ENCODE assay signal across 19 cellular contexts in genomic region chr1:174433451-174433850, GRCh38. TPM values are rescaled to one million over a fixed set of nuclear protein-coding genes. Genes with fewer than 3 reads are reported as not detected.
A peak's percentile ranks its signal among the peaks of the same experiment; 100 is the strongest.
DNase-seq lines count a peak whose midpoint lies in the region; ATAC-seq and TF ChIP-seq lines count a peak whose summit lies in the region.
"Had no signal": no experiment of that assay in that cellular context is flagged by ENCODE, and none has a peak within 500 bp of the region (broad histone marks: within the 10 kb centered on the region; RNA-seq: fewer than 3 reads in every experiment).

No MANE protein-coding gene starts in this region.

- no peak overlapping the region for H3K9ac ChIP-seq in fibroblast of lung (ENCODE audit: insufficient read depth, low read length)

- DNase-seq in GM03348 (ENCODE audit: low spot score) (peak; percentile 45), RWPE1 (ENCODE audit: low spot score) (peak; percentile 8), fibroblast of lung (ENCODE audit: low read depth in 2 of 2) (peak; percentile 73 to 74), non-pigmented ciliary epithelial cell (ENCODE audit: low read depth) (peak; percentile 46), NCI-H187 treated with DMSO at 0.1 percent for 48 hours (lab: John Stamatoyannopoulos, UW) (no peak), NCI-H2081 treated with DMSO at 0.1 percent for 48 hours (lab: John Stamatoyannopoulos, UW) (no peak), NCI-H2227 treated with DMSO at 0.1 percent for 48 hours (lab: John Stamatoyannopoulos, UW) (no peak)
- DNase-seq: activated CD8-positive, alpha-beta T cell treated with anti-CD3 and anti-CD28 coated beads for 36 hours; amniotic stem cell; C1 segment of cervical spinal cord; dorsolateral prefrontal cortex; esophagus squamous epithelium; NCI-H2029 treated with DMSO at 0.1 percent for 48 hours; NCI-H526; stimulated activated CD4-positive, alpha-beta T cell treated with anti-CD3 and anti-CD28 coated beads, Interleukin-1b, Interleukin-23, amount 100 ng/mL, for 48 hours had no signal

- no peak overlapping the region for H2AFZ ChIP-seq in fibroblast of lung (ENCODE audit: low read length)

- H4K20me1 ChIP-seq in fibroblast of lung (ENCODE audit: control insufficient read depth, extremely low read depth, insufficient read depth, low read length), result no peaks in the 10 kb centered on the region

- no peak overlapping the region for H3K4me2 ChIP-seq in fibroblast of lung (ENCODE audit: extremely low read depth, insufficient read depth, low read length)

- POLR2A ChIA-PET in RWPE1 (lab: Yijun Ruan, JAX; ENCODE audit: low non-redundant PET), result no interaction called here

- H3K4me3 ChIP-seq in fibroblast of lung (replicated peaks in 1 of 4; ENCODE audit: control extremely low read depth in 1 of 4, insufficient read depth in 1 of 4, low read depth in 3 of 4, low read length in 4 of 4), result no peak overlapping the region
- H3K4me3 ChIP-seq: dorsolateral prefrontal cortex, esophagus squamous epithelium, right atrium auricular region had no signal

- H3K4me1 ChIP-seq in fibroblast of lung (ENCODE audit: control insufficient read depth, extremely low read depth, insufficient read depth, low read length), result no peaks in the 10 kb centered on the region
- H3K4me1 ChIP-seq: esophagus squamous epithelium had no signal

- no peaks in the 10 kb centered on the region for H3K79me2 ChIP-seq in fibroblast of lung (ENCODE audit: control insufficient read depth, insufficient read depth, low read length)

- ATAC-seq in GM18861 (IDR thresholded peaks at IDR 0.05; ENCODE audit: unreplicated experiment), result no peak
- ATAC-seq: activated CD8-positive, alpha-beta T cell treated with anti-CD3 and anti-CD28 coated beads for 36 hours; HepG2 had no signal

- CTCF ChIA-PET in RWPE1 (lab: Yijun Ruan, JAX), result no interaction called here

- no peaks in the 10 kb centered on the region for H3K36me3 ChIP-seq in fibroblast of lung (ENCODE audit: control insufficient read depth, insufficient read depth, low read length)
- H3K36me3 ChIP-seq: esophagus squamous epithelium, right atrium auricular region had no signal

- H3K9me3 ChIP-seq in fibroblast of lung (ENCODE audit: control insufficient read depth, insufficient read depth, low read depth, low read length), result no peaks in the 10 kb centered on the region
- H3K9me3 ChIP-seq: esophagus squamous epithelium, right atrium auricular region had no signal

- H3K27ac ChIP-seq in RWPE1 (no peak overlapping the region), fibroblast of lung (ENCODE audit: insufficient read depth, low read length) (no peak overlapping the region)
- H3K27ac ChIP-seq: esophagus squamous epithelium, right atrium auricular region had no signal

- H3K27me3 ChIP-seq in fibroblast of lung (ENCODE audit: control insufficient read depth, insufficient read depth, low read length), result no peaks in the 10 kb centered on the region
- H3K27me3 ChIP-seq: dorsolateral prefrontal cortex, esophagus squamous epithelium, right atrium auricular region had no signal

- TF ChIP-seq CTCF in RWPE1 (conservative IDR thresholded peaks at IDR 0.05; ENCODE audit: low read depth) (no peak), fibroblast of lung (conservative IDR thresholded peaks at IDR 0.05 in 1 of 2, IDR thresholded peaks at IDR 0.05 in 1 of 2; ENCODE audit: low read depth in 1 of 2, low read length in 2 of 2) (no peak)

RNA-seq across cellular contexts. Expression of gene GPR52, which starts 14.3 kb away (rescaled TPM):
- total RNA-seq in fibroblast of lung, result 0.26 and 0.66 TPM in 2 replicates
- not detected in 2 replicates for polyA plus RNA-seq in fibroblast of lung
- not detected in 2 replicates for polyA plus RNA-seq in fibroblast of lung (2012)
- polyA minus RNA-seq in fibroblast of lung (ENCODE audit: low replicate concordance), result 3.1 TPM in 1 of 2 replicates, not detected in the other
- polyA plus RNA-seq: neural cell had no signal

Comparison
In these comparisons a context has a peak if more than half of its experiments do, and no peak if none do; other contexts are left out.
1. DNase-seq: peak in GM03348 (single experiment), RWPE1 (single experiment), fibroblast of lung (2 of 2) and non-pigmented ciliary epithelial cell (single experiment); none in NCI-H187 treated with DMSO at 0.1 percent for 48 hours (single experiment), NCI-H2081 treated with DMSO at 0.1 percent for 48 hours (single experiment) and NCI-H2227 treated with DMSO at 0.1 percent for 48 hours (single experiment).